Comparison of ENCODE assay signal across 13 cellular contexts in the genomic region with DNA sequence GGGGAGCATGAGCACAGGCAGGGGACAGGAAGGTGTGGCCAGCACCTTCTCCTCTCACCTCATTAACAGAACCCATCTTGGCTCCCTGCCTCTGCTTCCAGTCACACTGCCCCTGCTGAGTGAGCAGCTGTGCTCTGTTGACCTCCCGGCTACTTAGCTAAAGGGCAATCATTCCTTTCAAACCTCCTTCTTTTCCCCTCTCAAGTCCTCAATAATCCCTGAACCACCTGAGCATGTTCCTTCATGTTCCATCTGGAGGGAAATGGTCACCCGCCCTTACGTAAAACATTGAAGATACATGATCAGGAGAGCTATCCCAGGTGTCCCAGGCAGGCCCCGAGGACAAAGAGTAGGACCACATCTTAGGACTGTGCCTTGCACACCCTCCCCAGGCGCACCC. TPM values are rescaled to one million over a fixed set of nuclear protein-coding genes. Genes with fewer than 3 reads are reported as not detected.
DNase-seq lines count a peak whose midpoint lies in the region; ATAC-seq, FAIRE-seq and TF ChIP-seq lines count a peak whose summit lies in the region.
"Had no signal": no experiment of that assay in that cellular context is flagged by ENCODE, and none has a peak within 500 bp of the region (broad histone marks: within the 10 kb centered on the region; RNA-seq: fewer than 3 reads in every experiment).

No MANE protein-coding gene starts in this region.

- no TSS peak for BruUV-seq in HCT116 (replicated peaks; lab: Mats Ljungman, UMichigan)

- H3K9ac ChIP-seq in HCT116 (ENCODE audit: low read length) (peak overlapping the region; percentile 14; the same call in 1 of the 2 replicates), astrocyte (ENCODE audit: low read length) (no peak overlapping the region)

- RAD21 ChIA-PET in HCT116 (lab: Charles Lee; ENCODE audit: low non-redundant PET in 1 of 2, low total read pairs in 2 of 2, uncharacterized antibody in 2 of 2, unreplicated experiment in 2 of 2), result no interaction called here

- FAIRE-seq in astrocyte (lab: Jason Lieb, UNC), result no peak
- FAIRE-seq: RCC 7860 had no signal

- H3K4me1 Mint-ChIP-seq in astrocyte (ENCODE audit: low read depth, unreplicated experiment), result peaks cover 6% of the 10 kb centered on the region

- H3K27me3 Mint-ChIP-seq in astrocyte (ENCODE audit: low read depth, unreplicated experiment), result no peaks in the 10 kb centered on the region

- no peak overlapping the region for H3K4me3 ChIP-seq in HCT116 (replicated peaks in 1 of 2; ENCODE audit: low read depth in 1 of 2, low read length in 2 of 2)
- H3K4me3 ChIP-seq in astrocyte (ENCODE audit: insufficient read depth, low read depth, low read length), result no peak overlapping the region
- no peak overlapping the region for H3K4me3 ChIP-seq in mucosa of descending colon
- H3K4me3 ChIP-seq: tibial nerve had no signal

- no peak for TF ChIP-seq POLR2A in HCT116 (IDR thresholded peaks at IDR 0.05; ENCODE audit: borderline replicate concordance, extremely low read depth, insufficient read depth, insufficient read length)

- H3K4me2 ChIP-seq in HCT116 (ENCODE audit: low read length) (peak overlapping the region; percentile 59), astrocyte (ENCODE audit: low read length) (peak overlapping the region; percentile 13)

- intact Hi-C loops in HCT116 (cut with micrococcal nuclease) (no loop called here), mucosa of descending colon (cut with DNase I, micrococcal nuclease) (no loop called here)

- no peak for TF ChIP-seq RAD21 in HCT116 (IDR thresholded peaks at IDR 0.05; ENCODE audit: low read depth)

- H2AFZ ChIP-seq in HCT116 (ENCODE audit: low read depth, low read length, poor library complexity, severe bottlenecking) (no peak overlapping the region), astrocyte (ENCODE audit: low read depth, low read length) (no peak overlapping the region)

- H3K27me3 ChIP-seq in HCT116 (ENCODE audit: insufficient read depth, low read length) (no peaks in the 10 kb centered on the region), astrocyte (ENCODE audit: insufficient read depth, low read length) (no peaks in the 10 kb centered on the region)
- H3K27me3 ChIP-seq: tibial nerve had no signal

- in situ Hi-C loops in GM13977 (cut with MboI; ENCODE audit: low pct_unique_long_range_greater_than_20kb, low sequenced_read_pairs, unreplicated experiment), result no loop called here

- H3K36me3 Mint-ChIP-seq in astrocyte (ENCODE audit: low read depth, unreplicated experiment), result peaks cover 6% of the 10 kb centered on the region

- 0 out of 4 replicates have a peak, but pooled peaks cover 0 to 7% of the 10 kb centered on the region in 2 experiments for H3K36me3 ChIP-seq in HCT116 (ENCODE audit: control insufficient read depth in 1 of 2, insufficient read depth in 2 of 2, low read length in 2 of 2)
- H3K36me3 ChIP-seq in astrocyte (ENCODE audit: insufficient read depth, low read length), result peaks cover 12% of the 10 kb centered on the region
- H3K36me3 ChIP-seq in mucosa of descending colon (ENCODE audit: low read depth), result no peaks in the 10 kb centered on the region

- no peaks in the 10 kb centered on the region for H3K9me3 Mint-ChIP-seq in astrocyte (ENCODE audit: unreplicated experiment)

- no peak overlapping the region for H3K4me3 Mint-ChIP-seq in astrocyte (ENCODE audit: unreplicated experiment)

- ATAC-seq in HCT116 (peak; percentile 64), mucosa of descending colon (peak; percentile 27), GM21390 (IDR thresholded peaks at IDR 0.05; ENCODE audit: unreplicated experiment) (no peak), GM21515 (IDR thresholded peaks at IDR 0.05; ENCODE audit: unreplicated experiment) (no peak), HG03175 (IDR thresholded peaks at IDR 0.05; ENCODE audit: unreplicated experiment) (no peak)

- POLR2A ChIA-PET in HCT116 (lab: Charles Lee), result no interaction called here

- H3K9me3 ChIP-seq in HCT116 (ENCODE audit: control insufficient read depth in 1 of 2, insufficient read depth in 1 of 2, low read depth in 1 of 2, low read length in 2 of 2) (no peaks in the 10 kb centered on the region), astrocyte (ENCODE audit: insufficient read depth, low read depth, low read length) (no peaks in the 10 kb centered on the region), mucosa of descending colon (no peaks in the 10 kb centered on the region)
- H3K9me3 ChIP-seq: tibial nerve had no signal

- peaks cover 17 to 20% of the 10 kb centered on the region in 2 experiments for H3K4me1 ChIP-seq in HCT116 (ENCODE audit: control insufficient read depth in 1 of 2, insufficient read depth in 2 of 2, low read length in 2 of 2)
- peaks cover 8% of the 10 kb centered on the region for H3K4me1 ChIP-seq in astrocyte (ENCODE audit: insufficient read depth, low read length)
- no peaks in the 10 kb centered on the region for H3K4me1 ChIP-seq in mucosa of descending colon (ENCODE audit: low read depth)
- H3K4me1 ChIP-seq: tibial nerve had no signal

- CTCF ChIA-PET in HCT116 (lab: Charles Lee), result interaction anchor here (1.4 kb wide), 1 partner anchor 9 kb away, joined by 5 read pairs; no protein-coding TSS in a partner anchor

- H3K27ac Mint-ChIP-seq in astrocyte (ENCODE audit: unreplicated experiment), result no peak overlapping the region

- no peaks in the 10 kb centered on the region for H3K79me2 ChIP-seq in HCT116 (ENCODE audit: insufficient read depth, low read length)
- H3K79me2 ChIP-seq in astrocyte (ENCODE audit: insufficient read depth, low read length), result no peaks in the 10 kb centered on the region

- H3K9me2 ChIP-seq in HCT116 (ENCODE audit: insufficient read depth), result no peaks in the 10 kb centered on the region

- H4K20me1 ChIP-seq in HCT116 (ENCODE audit: insufficient read depth), result no peaks in the 10 kb centered on the region
- H4K20me1 ChIP-seq in astrocyte (ENCODE audit: insufficient read depth, low read length), result no peaks in the 10 kb centered on the region

- TF ChIP-seq CTCF in HCT116 (IDR thresholded peaks at IDR 0.05 in 2 of 3, conservative IDR thresholded peaks at IDR 0.05 in 1 of 3; ENCODE audit: borderline replicate concordance in 1 of 3, insufficient read depth in 1 of 3, low read depth in 2 of 3, low read length in 2 of 3), result no peak
- no peak for TF ChIP-seq CTCF in astrocyte (IDR thresholded peaks at IDR 0.05; ENCODE audit: insufficient read depth, low read depth, low read length)
- TF ChIP-seq CTCF in mucosa of descending colon (IDR thresholded peaks at IDR 0.05), result no peak
- TF ChIP-seq CTCF in GM13977 (IDR thresholded peaks at IDR 0.05; ENCODE audit: extremely low read depth, insufficient read depth, missing control alignments), result no peak

- H3K27ac ChIP-seq in HCT116 (ENCODE audit: low read depth, low read length) (peak overlapping the region; percentile 69), astrocyte (ENCODE audit: low read depth, low read length) (no peak overlapping the region)
- H3K27ac ChIP-seq: tibial nerve had no signal

- DNase-seq in DMS 273 treated with DMSO at 0.1 percent for 48 hours (lab: John Stamatoyannopoulos, UW) (peak; percentile 19), HCT116 (ENCODE audit: low read depth, low spot score) (no peak), astrocyte (ENCODE audit: low read depth) (no peak), mucosa of descending colon (no peak), GM13977 (ENCODE audit: low spot score) (no peak)
- DNase-seq: H7, hypothalamus, NCI-H187 treated with DMSO at 0.1 percent for 48 hours had no signal

TF ChIP-seq in HCT116, 20 proteins besides CTCF, POLR2A, EP300 and RAD21:
- TF ChIP-seq FOSL1 (IDR thresholded peaks at IDR 0.05; ENCODE audit: low read depth), result no peak

RNA-seq across cellular contexts. Expression of gene MRPS10, which starts 21.7 kb away (rescaled TPM):
- total RNA-seq in HCT116 (2021; ENCODE audit: unreplicated experiment) (62.1 TPM), astrocyte (32.1 and 32.5 TPM in 2 replicates), mucosa of descending colon (10 to 100 TPM; 22.2 to 31.7 (median 31.5) TPM)
- polyA plus RNA-seq in HCT116 (2012), result 24.8 and 34.6 TPM in 2 replicates

RNA-seq across cellular contexts. Expression of gene GUCA1B, which starts 44.6 kb away (rescaled TPM):
- 4.6 TPM for total RNA-seq in HCT116 (2021; ENCODE audit: unreplicated experiment)
- polyA plus RNA-seq in HCT116 (2012), result 2.5 and 3.4 TPM in 2 replicates
- 2.0 and 2.3 TPM in 2 replicates for total RNA-seq in astrocyte
- 1 to 10 TPM in 1 of 3 donors, under 1 TPM in 2; 0.81 to 3.1 (median 0.99) TPM for total RNA-seq in mucosa of descending colon

Comparison
In these comparisons a context has a peak if more than half of its experiments do, and no peak if none do; other contexts are left out.
1. ATAC-seq: peak in HCT116 (single experiment) and mucosa of descending colon (single experiment); none in GM21390 (single experiment), GM21515 (single experiment) and HG03175 (single experiment).